Comparison of ENCODE assay signal across 17 cellular contexts in the genomic region with DNA sequence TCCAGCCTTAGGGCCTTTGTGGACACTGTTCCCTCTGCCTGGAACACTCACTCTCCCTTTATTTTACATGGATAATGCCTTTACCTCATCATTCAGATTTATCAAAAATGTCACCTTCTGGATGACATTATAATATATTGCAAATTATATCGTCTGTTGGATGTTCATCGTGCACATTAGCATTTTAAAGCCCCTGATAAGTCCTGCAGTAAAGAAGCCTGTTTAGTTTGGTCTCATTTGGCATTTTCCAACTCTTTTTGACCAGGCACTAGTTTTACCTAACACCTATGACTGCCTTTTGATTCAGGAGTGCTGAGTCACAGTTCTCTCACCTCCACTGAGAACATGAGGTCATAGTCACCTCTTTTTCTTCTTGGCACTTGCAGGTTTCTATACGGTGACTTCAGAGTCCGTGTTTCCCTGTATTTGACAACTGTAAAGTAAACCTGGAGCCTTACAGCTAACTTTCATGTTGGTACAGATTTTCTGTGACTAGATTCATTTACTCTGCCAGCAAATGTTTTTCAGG. TPM values are rescaled to one million over a fixed set of nuclear protein-coding genes. Genes with fewer than 3 reads are reported as not detected.
A peak's percentile ranks its signal among the peaks of the same experiment; 100 is the strongest.
DNase-seq lines count a peak whose midpoint lies in the region; ATAC-seq and TF ChIP-seq lines count a peak whose summit lies in the region.
"Had no signal": no experiment of that assay in that cellular context is flagged by ENCODE, and none has a peak within 500 bp of the region (broad histone marks: within the 10 kb centered on the region; RNA-seq: fewer than 3 reads in every experiment).

No MANE protein-coding gene starts in this region.

- CTCF ChIA-PET in PC-9 (lab: Charles Lee) = no interaction called here

- H3F3A ChIP-seq in GM23338 (replicated peaks; ENCODE audit: low read depth) (no peaks in the 10 kb centered on the region), PC-9 (ENCODE audit: insufficient read depth, low read depth) (no peaks in the 10 kb centered on the region)

- H3K79me2 ChIP-seq in GM23338 (replicated peaks; ENCODE audit: insufficient read depth) = no peaks in the 10 kb centered on the region
- H3K79me2 ChIP-seq in PC-9 (ENCODE audit: low read depth) = no peaks in the 10 kb centered on the region
- no peaks in the 10 kb centered on the region for H3K79me2 ChIP-seq in mesendoderm (ENCODE audit: control insufficient read depth, insufficient read depth, low read length)

- TF ChIP-seq CTCF in GM23338 (conservative IDR thresholded peaks at IDR 0.05; ENCODE audit: low read depth in 2 of 2) = no peak
- TF ChIP-seq CTCF in PC-9 (conservative IDR thresholded peaks at IDR 0.05) = no peak

- H3K27me3 ChIP-seq in GM23338 (ENCODE audit: insufficient read depth) (no peaks in the 10 kb centered on the region), PC-9 (ENCODE audit: insufficient read depth, low read depth) (no peaks in the 10 kb centered on the region), mesendoderm (ENCODE audit: insufficient read depth, low read length, poor library complexity) (no peaks in the 10 kb centered on the region)
- H3K27me3 ChIP-seq: BLaER1 had no signal

- H3K79me1 ChIP-seq in mesendoderm (ENCODE audit: low read length) = no peaks in the 10 kb centered on the region

- no peaks in the 10 kb centered on the region for H4K20me1 ChIP-seq in GM23338 (replicated peaks; ENCODE audit: insufficient read depth)
- no peaks in the 10 kb centered on the region for H4K20me1 ChIP-seq in PC-9 (ENCODE audit: insufficient read depth)
- H4K20me1 ChIP-seq: BLaER1 had no signal

- peaks cover 8% of the 10 kb centered on the region for H3K27me3 Mint-ChIP-seq in GM23338 (ENCODE audit: insufficient read depth, low read depth, poor library complexity)
- peaks cover 7% of the 10 kb centered on the region for H3K27me3 Mint-ChIP-seq in activated T-helper 2 cell treated with anti-CD3 and anti-CD28 coated beads, Interferon-gamma antibody, Interleukin-2, Interleukin-4, amounts not matched to agents 10 μg/mL and 5 μg/mL and 100 μg/mL, durations not matched to agents 14 hours and 24 hours and 36 hours (ENCODE audit: low read depth)

- H3K9me2 ChIP-seq in GM23338 (ENCODE audit: insufficient read depth) (no peaks in the 10 kb centered on the region), PC-9 (ENCODE audit: insufficient read depth) (no peaks in the 10 kb centered on the region)

- H4K8ac ChIP-seq in mesendoderm (ENCODE audit: low read depth, low read length) = no peak overlapping the region

- H3K56ac ChIP-seq in mesendoderm (ENCODE audit: low read length) = no peak overlapping the region

- ATAC-seq in GM23338 = no peak
- no peak for ATAC-seq in HG02870 (IDR thresholded peaks at IDR 0.05; ENCODE audit: unreplicated experiment)

- no peak overlapping the region for H2BK5ac ChIP-seq in mesendoderm (ENCODE audit: low read length)

- H2AFZ ChIP-seq in GM23338 = 0 out of 2 replicates have a peak overlapping the region, but pooled peaks have one; percentile 38
- 0 out of 2 replicates have a peak overlapping the region, but pooled peaks have one; percentile 25 for H2AFZ ChIP-seq in PC-9

- no TSS peak for BruUV-seq in PC-9 (replicated peaks; lab: Mats Ljungman, UMichigan)

- no peak overlapping the region for H3K4ac ChIP-seq in mesendoderm (ENCODE audit: low read depth, low read length)

- H3K4me2 ChIP-seq in GM23338 (no peak overlapping the region), PC-9 (no peak overlapping the region), mesendoderm (ENCODE audit: low read length) (no peak overlapping the region)
- H3K4me2 ChIP-seq: BLaER1 had no signal

- no peak overlapping the region for H4K5ac ChIP-seq in mesendoderm (ENCODE audit: low read length)

- intact Hi-C loops in PC-9 (cut with micrococcal nuclease; ENCODE audit: unreplicated experiment) = no loop called here
- intact Hi-C loops in activated T-helper 2 cell treated with anti-CD3 and anti-CD28 coated beads, Interferon-gamma antibody, Interleukin-2, Interleukin-4, amounts not matched to agents 10 μg/mL and 5 μg/mL and 100 μg/mL, durations not matched to agents 14 hours and 24 hours and 36 hours (cut with micrococcal nuclease) = no loop called here

- DNase-seq in GM23338 (ENCODE audit: low spot score) (no peak), PC-9 (peak in 1 of 2 experiments; percentile 54), epithelial cell of prostate (ENCODE audit: low read depth, low spot score) (peak; percentile 56), mesendoderm (peak; percentile 22), ecto neural progenitor cell (ENCODE audit: low spot score) (no peak)
- DNase-seq in activated T-helper 2 cell treated with anti-CD3 and anti-CD28 coated beads, Interferon-gamma antibody, Interleukin-2, Interleukin-4, amounts not matched to agents 10 μg/mL and 5 μg/mL and 100 μg/mL, durations not matched to agents 14 hours and 24 hours and 36 hours (ENCODE audit: low spot score) = no peak
- DNase-seq: CD4-positive, alpha-beta memory T cell; DMS79; HFFc6; NCI-H1105; NCI-H2081; NCI-H510A; NCI-H748 treated with DMSO at 0.1 percent for 48 hours; SIG-M5 had no signal

- no peaks in the 10 kb centered on the region for H3K4me1 ChIP-seq in GM23338 (ENCODE audit: insufficient read depth)
- H3K4me1 ChIP-seq in PC-9 (replicated peaks; ENCODE audit: insufficient read depth) = peaks cover 12% of the 10 kb centered on the region
- no peaks in the 10 kb centered on the region for H3K4me1 ChIP-seq in mesendoderm (ENCODE audit: control insufficient read depth, low read depth, low read length)
- H3K4me1 ChIP-seq: BLaER1 had no signal

- H3K9me3 Mint-ChIP-seq in GM23338 = no peaks in the 10 kb centered on the region; the same call in 2 of the 3 replicates
- no peaks in the 10 kb centered on the region for H3K9me3 Mint-ChIP-seq in activated T-helper 2 cell treated with anti-CD3 and anti-CD28 coated beads, Interferon-gamma antibody, Interleukin-2, Interleukin-4, amounts not matched to agents 10 μg/mL and 5 μg/mL and 100 μg/mL, durations not matched to agents 14 hours and 24 hours and 36 hours
- H3K9me3 Mint-ChIP-seq: HFFc6 had no signal

- H3K23ac ChIP-seq in mesendoderm (ENCODE audit: low read length) = no peak overlapping the region

- no CpG with 5 or more reads among the region's 4 CpGs for WGBS in mesendoderm (ENCODE audit: extremely low coverage, insufficient coverage, low lambda C conversion rate)

- no peaks in the 10 kb centered on the region for H3K9me3 ChIP-seq in PC-9 (ENCODE audit: insufficient read depth, low read depth)
- H3K9me3 ChIP-seq: BLaER1 had no signal

- H3K4me1 Mint-ChIP-seq in GM23338 = no peaks in the 10 kb centered on the region
- H3K4me1 Mint-ChIP-seq in activated T-helper 2 cell treated with anti-CD3 and anti-CD28 coated beads, Interferon-gamma antibody, Interleukin-2, Interleukin-4, amounts not matched to agents 10 μg/mL and 5 μg/mL and 100 μg/mL, durations not matched to agents 14 hours and 24 hours and 36 hours (ENCODE audit: low read depth) = no peaks in the 10 kb centered on the region
- H3K4me1 Mint-ChIP-seq: CD4-positive, alpha-beta memory T cell had no signal

- no peak overlapping the region for H3K27ac Mint-ChIP-seq in GM23338
- H3K27ac Mint-ChIP-seq in activated T-helper 2 cell treated with anti-CD3 and anti-CD28 coated beads, Interferon-gamma antibody, Interleukin-2, Interleukin-4, amounts not matched to agents 10 μg/mL and 5 μg/mL and 100 μg/mL, durations not matched to agents 14 hours and 24 hours and 36 hours = no peak overlapping the region
- H3K27ac Mint-ChIP-seq: HFFc6 had no signal

- H3K9ac ChIP-seq in mesendoderm (ENCODE audit: low read length) = no peak overlapping the region
- H3K9ac ChIP-seq: BLaER1 had no signal

- POLR2A ChIA-PET in PC-9 (lab: Charles Lee; ENCODE audit: unreplicated experiment) = no interaction called here

- H2BK120ac ChIP-seq in mesendoderm (ENCODE audit: low read depth, low read length) = no peak overlapping the region

- H3K4me3 ChIP-seq in GM23338 (no peak overlapping the region), PC-9 (no peak overlapping the region), mesendoderm (ENCODE audit: low read length) (no peak overlapping the region)
- H3K4me3 ChIP-seq: BLaER1 had no signal

- H2BK15ac ChIP-seq in mesendoderm (replicated peaks; ENCODE audit: low read depth) = no peak overlapping the region

- H3K36me3 ChIP-seq in GM23338 (ENCODE audit: insufficient read depth) (peaks cover 4% of the 10 kb centered on the region; the same call in 1 of the 2 replicates), PC-9 (ENCODE audit: low read depth) (no peaks in the 10 kb centered on the region), mesendoderm (ENCODE audit: control insufficient read depth, insufficient read depth, low read length) (no peaks in the 10 kb centered on the region)
- H3K36me3 ChIP-seq: BLaER1 had no signal

- H3K36me3 Mint-ChIP-seq in GM23338 (ENCODE audit: low read depth) = no peaks in the 10 kb centered on the region
- H3K36me3 Mint-ChIP-seq in activated T-helper 2 cell treated with anti-CD3 and anti-CD28 coated beads, Interferon-gamma antibody, Interleukin-2, Interleukin-4, amounts not matched to agents 10 μg/mL and 5 μg/mL and 100 μg/mL, durations not matched to agents 14 hours and 24 hours and 36 hours (ENCODE audit: low read depth) = no peaks in the 10 kb centered on the region
- H3K36me3 Mint-ChIP-seq: CD4-positive, alpha-beta memory T cell had no signal

- no peak overlapping the region for H3K18ac ChIP-seq in mesendoderm (ENCODE audit: low read length)

- no peak overlapping the region for H2AK5ac ChIP-seq in mesendoderm (ENCODE audit: low read length)

- H3K4me3 Mint-ChIP-seq in GM23338 = no peak overlapping the region
- H3K4me3 Mint-ChIP-seq in activated T-helper 2 cell treated with anti-CD3 and anti-CD28 coated beads, Interferon-gamma antibody, Interleukin-2, Interleukin-4, amounts not matched to agents 10 μg/mL and 5 μg/mL and 100 μg/mL, durations not matched to agents 14 hours and 24 hours and 36 hours (ENCODE audit: low read depth) = no peak overlapping the region
- H3K4me3 Mint-ChIP-seq: CD4-positive, alpha-beta memory T cell; HFFc6 had no signal

- H3K27ac ChIP-seq in GM23338 (ENCODE audit: low read depth) (no peak overlapping the region), PC-9 (peak overlapping the region; percentile 42), epithelial cell of prostate (no peak overlapping the region), mesendoderm (ENCODE audit: low read depth, low read length) (no peak overlapping the region)
- H3K27ac ChIP-seq: BLaER1 had no signal

TF ChIP-seq in GM23338, 12 proteins besides CTCF, POLR2A, EP300 and RAD21 (continues in another document):
- no peak for TF ChIP-seq JUNB (IDR thresholded peaks at IDR 0.05; ENCODE audit: unreplicated experiment)

RNA-seq across cellular contexts. Expression of gene STC2, which starts 57.7 kb away (rescaled TPM):
- 132 and 160 TPM in 2 replicates for total RNA-seq in GM23338 (2014; rRNA removed; shearing (Covaris generic))
- polyA plus RNA-seq in GM23338 (2016; fragmentation: Nextera tagmentation; extraction: Ambion mirVana) = 25.4 and 27.3 TPM in 2 replicates
- total RNA-seq in PC-9 (2021) = 42.2 and 63.5 TPM in 2 replicates
- 23.3 TPM for polyA plus RNA-seq in mesendoderm (2013, experiment 1 of 2)
- 24.9 TPM for polyA plus RNA-seq in mesendoderm (2013, experiment 2 of 2)
- total RNA-seq in activated T-helper 2 cell treated with anti-CD3 and anti-CD28 coated beads, Interferon-gamma antibody, Interleukin-2, Interleukin-4, amounts not matched to agents 10 μg/mL and 5 μg/mL and 100 μg/mL, durations not matched to agents 14 hours and 24 hours and 36 hours = 21.4 and 22.8 TPM in 2 replicates
- total RNA-seq: CD4-positive, alpha-beta memory T cell; OCI-LY7 had no signal
- polyA plus RNA-seq: CD4-positive, alpha-beta memory T cell had no signal

Comparison
In these comparisons a context has a peak if more than half of its experiments do, and no peak if none do; other contexts are left out.
1. DNase-seq: peak in epithelial cell of prostate (single experiment) and mesendoderm (single experiment); none in GM23338 (single experiment), activated T-helper 2 cell treated with anti-CD3 and anti-CD28 coated beads, Interferon-gamma antibody, Interleukin-2, Interleukin-4, amounts not matched to agents 10 μg/mL and 5 μg/mL and 100 μg/mL, durations not matched to agents 14 hours and 24 hours and 36 hours (single experiment) and ecto neural progenitor cell (single experiment).